ENCODE assay signal across 10 cellular contexts in the genomic region with DNA sequence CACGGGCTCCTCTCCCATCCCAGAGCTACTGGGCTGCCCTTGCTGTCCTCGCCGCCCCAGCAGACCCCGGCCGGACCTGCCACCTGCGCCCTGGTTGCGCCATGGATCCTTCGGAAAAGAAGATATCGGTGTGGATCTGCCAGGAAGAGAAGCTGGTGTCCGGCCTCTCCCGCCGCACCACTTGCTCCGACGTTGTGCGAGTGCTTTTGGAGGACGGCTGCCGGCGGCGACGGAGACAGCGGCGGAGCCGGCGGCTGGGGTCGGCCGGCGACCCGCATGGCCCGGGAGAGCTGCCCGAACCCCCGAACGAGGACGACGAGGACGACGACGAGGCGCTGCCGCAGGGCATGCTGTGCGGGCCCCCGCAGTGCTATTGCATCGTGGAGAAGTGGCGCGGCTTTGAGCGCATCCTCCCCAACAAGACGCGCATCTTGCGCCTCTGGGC. TPM values are rescaled to one million over a fixed set of nuclear protein-coding genes. Genes with fewer than 3 reads are reported as not detected.
A peak's percentile ranks its signal among the peaks of the same experiment; 100 is the strongest.
DNase-seq lines count a peak whose midpoint lies in the region; ATAC-seq and TF ChIP-seq lines count a peak whose summit lies in the region.
"Had no signal": no experiment of that assay in that cellular context is flagged by ENCODE, and none has a peak within 500 bp of the region (broad histone marks: within the 10 kb centered on the region; RNA-seq: fewer than 3 reads in every experiment).

No MANE protein-coding gene starts in this region.

- H3K4me1 ChIP-seq in HEK293 (ENCODE audit: control insufficient read depth, insufficient read depth, low read length) (no peaks in the 10 kb centered on the region), neural progenitor cell (peaks cover 54% of the 10 kb centered on the region), aorta (ENCODE audit: control insufficient read depth in 1 of 2, insufficient read depth in 2 of 2, low read length in 2 of 2) (no peaks in the 10 kb centered on the region)

- H3K27ac Mint-ChIP-seq in neural progenitor cell: no peak overlapping the region
- H3K27ac Mint-ChIP-seq: immature natural killer cell had no signal

- no peak overlapping the region for H3K9ac ChIP-seq in neural progenitor cell

- H3K4me3 ChIP-seq in HEK293 (ENCODE audit: low read depth, low read length) (peak overlapping the region; percentile 47), neural progenitor cell (peak overlapping the region; percentile 54), aorta (ENCODE audit: low read length in 2 of 2) (no peak overlapping the region)

- H4K20me1 ChIP-seq in neural progenitor cell (ENCODE audit: low read depth): peaks cover 24% of the 10 kb centered on the region

- no peaks in the 10 kb centered on the region for H3K36me3 Mint-ChIP-seq in neural progenitor cell
- H3K36me3 Mint-ChIP-seq: immature natural killer cell had no signal

- in situ Hi-C loops in ACHN (cut with HindIII; ENCODE audit: low pct_ligation_motif_present, low pct_unique_long_range_greater_than_20kb, low sequenced_read_pairs): no loop called here

- no peak for TF ChIP-seq CTCF in HEK293 (tag by site-specific recombination; IDR thresholded peaks at IDR 0.05)
- no peak for TF ChIP-seq CTCF in neural progenitor cell (IDR thresholded peaks at IDR 0.05)

- WGBS in aorta, 2 donors: 1% methylated on average over 43 to 48 of the region's 48 CpGs

- H3K4me2 ChIP-seq in neural progenitor cell: peak overlapping the region; percentile 92

- H3K9me3 ChIP-seq in HEK293 (ENCODE audit: control insufficient read depth, insufficient read depth, low read depth, low read length) (no peaks in the 10 kb centered on the region), neural progenitor cell (ENCODE audit: low read depth) (no peaks in the 10 kb centered on the region), aorta (ENCODE audit: control insufficient read depth, low read length) (no peaks in the 10 kb centered on the region)

- H3K4me3 Mint-ChIP-seq in neural progenitor cell: peak overlapping the region; percentile 90

- H3K4me1 Mint-ChIP-seq in neural progenitor cell: peaks cover 56% of the 10 kb centered on the region
- H3K4me1 Mint-ChIP-seq: immature natural killer cell had no signal

- H3K27me3 ChIP-seq in neural progenitor cell (peaks cover 71% of the 10 kb centered on the region), aorta (ENCODE audit: control insufficient read depth in 1 of 2, insufficient read depth in 2 of 2, low read length in 1 of 2) (no peaks in the 10 kb centered on the region)

- CTCF ChIA-PET in HEK293 (lab: Yijun Ruan, JAX): no interaction called here

- intact Hi-C loops in aorta (cut with DNase I): no loop called here

- DNase-seq in ACHN: peak; percentile 24
- DNase-seq in epithelial cell of prostate (ENCODE audit: low read depth, low spot score): no peak
- no peak for DNase-seq in neural progenitor cell (ENCODE audit: low spot score)
- DNase-seq in SKM-1 treated with dmso at 0.1 percent for 144 hours (lab: John Stamatoyannopoulos, UW; ENCODE audit: unreplicated experiment): no peak
- no peak for DNase-seq in NCI-H1930 (lab: John Stamatoyannopoulos, UW)
- no peak for DNase-seq in NCI-H2196 treated with DMSO at 0.1 percent for 48 hours (lab: John Stamatoyannopoulos, UW; ENCODE audit: unreplicated experiment)
- DNase-seq in aorta: no peak
- DNase-seq: immature natural killer cell; stimulated activated CD4-positive, alpha-beta T cell treated with anti-CD3 and anti-CD28 coated beads, Interleukin-4, amount 100 ng/mL, for 1 hour had no signal

- H2AFZ ChIP-seq in neural progenitor cell (replicated peaks): peak overlapping the region; percentile 86

- peaks cover 17% of the 10 kb centered on the region for H3K27me3 Mint-ChIP-seq in neural progenitor cell (ENCODE audit: insufficient read depth, low read depth)

- ATAC-seq in aorta (ENCODE audit: low FRiP score): no peak

- H3K36me3 ChIP-seq in HEK293 (ENCODE audit: control insufficient read depth in 2 of 2, insufficient read depth in 1 of 2, low read length in 2 of 2): no peaks in the 10 kb centered on the region
- no peaks in the 10 kb centered on the region for H3K36me3 ChIP-seq in neural progenitor cell
- no peaks in the 10 kb centered on the region for H3K36me3 ChIP-seq in aorta (ENCODE audit: control insufficient read depth in 1 of 2, insufficient read depth in 2 of 2, low read length in 1 of 2)

- POLR2A ChIA-PET in HEK293 (lab: Yijun Ruan, JAX): no interaction called here

- peaks cover 7% of the 10 kb centered on the region for H3K79me2 ChIP-seq in neural progenitor cell (ENCODE audit: low read depth)

- peaks cover 53% of the 10 kb centered on the region for H3F3A ChIP-seq in neural progenitor cell (ENCODE audit: low read depth)

- peaks cover 13% of the 10 kb centered on the region for H3K9me3 Mint-ChIP-seq in neural progenitor cell
- H3K9me3 Mint-ChIP-seq: immature natural killer cell had no signal

- no peak overlapping the region for H3K27ac ChIP-seq in HEK293 (ENCODE audit: extremely low read depth, low read depth, low read length)
- peak overlapping the region; percentile 74 for H3K27ac ChIP-seq in epithelial cell of prostate
- H3K27ac ChIP-seq in neural progenitor cell: no peak overlapping the region
- H3K27ac ChIP-seq in aorta (ENCODE audit: low read depth in 1 of 2, low read length in 2 of 2): no peak overlapping the region

TF ChIP-seq in HEK293, 187 proteins besides CTCF, POLR2A, EP300 and RAD21:
- 0 out of 2 replicates have a peak, but pooled peaks have one; percentile 0 for TF ChIP-seq ZNF600 (tag by site-specific recombination; IDR thresholded peaks at IDR 0.05)
- no peak for TF ChIP-seq ZNF132 (tag by site-specific recombination; IDR thresholded peaks at IDR 0.05; ENCODE audit: borderline replicate concordance)
- TF ChIP-seq, protein P1, sequence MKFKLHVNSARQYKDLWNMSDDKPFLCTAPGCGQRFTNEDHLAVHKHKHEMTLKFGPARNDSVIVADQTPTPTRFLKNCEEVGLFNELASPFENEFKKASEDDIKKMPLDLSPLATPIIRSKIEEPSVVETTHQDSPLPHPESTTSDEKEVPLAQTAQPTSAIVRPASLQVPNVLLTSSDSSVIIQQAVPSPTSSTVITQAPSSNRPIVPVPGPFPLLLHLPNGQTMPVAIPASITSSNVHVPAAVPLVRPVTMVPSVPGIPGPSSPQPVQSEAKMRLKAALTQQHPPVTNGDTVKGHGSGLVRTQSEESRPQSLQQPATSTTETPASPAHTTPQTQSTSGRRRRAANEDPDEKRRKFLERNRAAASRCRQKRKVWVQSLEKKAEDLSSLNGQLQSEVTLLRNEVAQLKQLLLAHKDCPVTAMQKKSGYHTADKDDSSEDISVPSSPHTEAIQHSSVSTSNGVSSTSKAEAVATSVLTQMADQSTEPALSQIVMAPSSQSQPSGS (tag by site-specific recombination; IDR thresholded peaks at IDR 0.05; ENCODE audit: low read depth): no peak

RNA-seq across cellular contexts. Expression of gene RASSF10, which starts 0.4 kb away (rescaled TPM):
- total RNA-seq in neural progenitor cell (ENCODE audit: low replicate concordance) (2.9 and 3.1 TPM in 2 replicates), aorta (under 1 TPM; 0.26 to 0.75 TPM)
- not detected for polyA plus RNA-seq in aorta
- polyA plus RNA-seq: immature natural killer cell had no signal

Comparison
In these comparisons a context has a peak if more than half of its experiments do, and no peak if none do; other contexts are left out.
1. H3K4me3 ChIP-seq: peak in HEK293 (single experiment) and neural progenitor cell (single experiment); none in aorta (0 of 2).